19 cellular contexts compared by ENCODE assay signal in the genomic region with DNA sequence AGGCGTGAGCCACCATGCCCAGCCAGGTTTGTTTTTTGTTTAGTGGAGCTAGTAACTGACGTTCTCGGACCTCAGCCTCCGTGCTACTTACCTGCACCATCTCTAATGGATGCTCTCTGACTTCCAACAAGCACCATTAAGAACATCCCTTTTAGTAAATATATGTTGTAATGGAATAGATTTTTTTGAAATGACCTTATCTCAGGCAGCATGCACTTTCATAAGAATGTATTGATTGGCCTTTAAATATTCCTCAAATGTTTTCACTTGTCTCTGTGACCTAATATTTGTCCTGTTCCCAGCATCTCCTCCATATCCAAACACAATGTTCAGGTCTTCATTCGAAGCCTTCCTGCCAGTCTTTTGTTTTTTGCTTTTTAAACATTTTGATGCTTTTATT. TPM values are rescaled to one million over a fixed set of nuclear protein-coding genes. Genes with fewer than 3 reads are reported as not detected.
DNase-seq lines count a peak whose midpoint lies in the region; ATAC-seq and TF ChIP-seq lines count a peak whose summit lies in the region.
"Had no signal": no experiment of that assay in that cellular context is flagged by ENCODE, and none has a peak within 500 bp of the region (broad histone marks: within the 10 kb centered on the region; RNA-seq: fewer than 3 reads in every experiment).

No MANE protein-coding gene starts in this region.

- H3K27ac ChIP-seq in hepatocyte: peak overlapping the region; percentile 37
- peak overlapping the region in 2 of 3 donors; percentile 20 to 46 for H3K27ac ChIP-seq in right lobe of liver
- H3K27ac ChIP-seq in uterus: no peak overlapping the region
- H3K27ac ChIP-seq: 22Rv1, A549, BLaER1, GM23248 had no signal

- no peak for TF ChIP-seq CTCF in hepatocyte (IDR thresholded peaks at IDR 0.05; ENCODE audit: poor library complexity)
- TF ChIP-seq CTCF in right lobe of liver (IDR thresholded peaks at IDR 0.05): no peak
- TF ChIP-seq CTCF in uterus (IDR thresholded peaks at IDR 0.05): no peak
- no peak for TF ChIP-seq CTCF in GM10266 (IDR thresholded peaks at IDR 0.05; ENCODE audit: control insufficient read depth, insufficient read depth, low read depth, missing control alignments)

- no peak overlapping the region for H2AFZ ChIP-seq in hepatocyte
- H2AFZ ChIP-seq: GM23248 had no signal

- H3K27me3 ChIP-seq in hepatocyte (no peaks in the 10 kb centered on the region), right lobe of liver (no peaks in the 10 kb centered on the region), uterus (no peaks in the 10 kb centered on the region)
- H3K27me3 ChIP-seq: BLaER1 had no signal

- intact Hi-C loops in right lobe of liver (cut with DNase I): no loop called here
- intact Hi-C loops in uterus (cut with DNase I; ENCODE audit: low total_unique reads): no loop called here

- peak; percentile 32 for DNase-seq in activated CD8-positive, alpha-beta memory T cell treated with anti-CD3 and anti-CD28 coated beads for 24 hours
- no peak for DNase-seq in activated CD8-positive, alpha-beta memory T cell treated with anti-CD3 and anti-CD28 coated beads, Interleukin-2, amount 50 U/mL, for 48 hours
- DNase-seq in hepatocyte (ENCODE audit: low spot score): no peak
- DNase-seq in right lobe of liver: no peak
- DNase-seq in uterus: no peak
- no peak for DNase-seq in GM10266 (ENCODE audit: extremely low spot score)
- DNase-seq in SHP77 treated with DMSO at 0.1 percent for 48 hours (lab: John Stamatoyannopoulos, UW): no peak
- DNase-seq: AML-193, Calu3, DMS79 treated with DMSO at 0.1 percent for 48 hours, GF-D8, GM23248 had no signal

- H3K4me1 ChIP-seq in hepatocyte (ENCODE audit: insufficient read depth) (no peaks in the 10 kb centered on the region), right lobe of liver (peaks cover 0 to 18% (median 5%) of the 10 kb centered on the region in 4 donors), uterus (no peaks in the 10 kb centered on the region)
- H3K4me1 ChIP-seq: A549 had no signal

- no peak overlapping the region for H3K4me3 ChIP-seq in hepatocyte
- no peak overlapping the region for H3K4me3 ChIP-seq in right lobe of liver
- H3K4me3 ChIP-seq in uterus: no peak overlapping the region
- H3K4me3 ChIP-seq: A549, BLaER1, GM12878, GM23248, HAP-1 had no signal

- no peak overlapping the region for H3K4me2 ChIP-seq in hepatocyte
- H3K4me2 ChIP-seq: A549, BLaER1 had no signal

- H3K36me3 ChIP-seq in hepatocyte (replicated peaks; ENCODE audit: insufficient read depth, low read depth) (no peaks in the 10 kb centered on the region), right lobe of liver (no peaks in the 10 kb centered on the region), uterus (no peaks in the 10 kb centered on the region)
- H3K36me3 ChIP-seq: BLaER1, HAP-1 had no signal

- TF ChIP-seq POLR2A in right lobe of liver (IDR thresholded peaks at IDR 0.05) (no peak), uterus (IDR thresholded peaks at IDR 0.05) (no peak)

- 88% methylated on average over 5 of the region's 5 CpGs for WGBS in hepatocyte (ENCODE audit: low lambda C conversion rate, missing lambda C conversion rate)
- 40% methylated on average over 5 of the region's 5 CpGs for WGBS in right lobe of liver (ENCODE audit: insufficient coverage, low coverage, low lambda C conversion rate, missing lambda C conversion rate)

- no peaks in the 10 kb centered on the region for H3K9me2 ChIP-seq in hepatocyte (replicated peaks; ENCODE audit: insufficient read depth)

- no peaks in the 10 kb centered on the region for H3K79me2 ChIP-seq in hepatocyte

- ATAC-seq in right lobe of liver (peak; percentile 63 to 83 (median 78)), GM21526 (IDR thresholded peaks at IDR 0.05; ENCODE audit: low FRiP score, unreplicated experiment) (no peak)
- ATAC-seq: A549; CD8-positive, alpha-beta T cell; GM12878 had no signal

- no peaks in the 10 kb centered on the region for H3K9me3 ChIP-seq in hepatocyte (ENCODE audit: low read depth)
- H3K9me3 ChIP-seq in right lobe of liver: no peaks in the 10 kb centered on the region
- no peaks in the 10 kb centered on the region for H3K9me3 ChIP-seq in uterus
- H3K9me3 ChIP-seq: A549 had no signal

- H4K20me1 ChIP-seq in hepatocyte (ENCODE audit: insufficient read depth, poor library complexity, severe bottlenecking): no peaks in the 10 kb centered on the region
- H4K20me1 ChIP-seq: BLaER1 had no signal

RNA-seq across cellular contexts. Expression of gene PLXNC1, which starts 51.7 kb away (rescaled TPM):
- total RNA-seq in hepatocyte: 17.8 and 23.2 TPM in 2 replicates
- 6.7 and 7.1 TPM in 2 replicates for polyA plus RNA-seq in hepatocyte
- total RNA-seq in right lobe of liver: 1 to 10 TPM; 1.6 to 7.0 (median 3.5) TPM
- 10 to 100 TPM; 11.6 to 23.8 (median 16.3) TPM for total RNA-seq in uterus

Comparison
In these comparisons a context has a peak if more than half of its experiments do, and no peak if none do; other contexts are left out.
1. H3K27ac ChIP-seq: peak in hepatocyte (single experiment) and right lobe of liver (2 of 3); none in uterus (0 of 2).